8 cellular contexts compared by ENCODE assay signal in the genomic region with DNA sequence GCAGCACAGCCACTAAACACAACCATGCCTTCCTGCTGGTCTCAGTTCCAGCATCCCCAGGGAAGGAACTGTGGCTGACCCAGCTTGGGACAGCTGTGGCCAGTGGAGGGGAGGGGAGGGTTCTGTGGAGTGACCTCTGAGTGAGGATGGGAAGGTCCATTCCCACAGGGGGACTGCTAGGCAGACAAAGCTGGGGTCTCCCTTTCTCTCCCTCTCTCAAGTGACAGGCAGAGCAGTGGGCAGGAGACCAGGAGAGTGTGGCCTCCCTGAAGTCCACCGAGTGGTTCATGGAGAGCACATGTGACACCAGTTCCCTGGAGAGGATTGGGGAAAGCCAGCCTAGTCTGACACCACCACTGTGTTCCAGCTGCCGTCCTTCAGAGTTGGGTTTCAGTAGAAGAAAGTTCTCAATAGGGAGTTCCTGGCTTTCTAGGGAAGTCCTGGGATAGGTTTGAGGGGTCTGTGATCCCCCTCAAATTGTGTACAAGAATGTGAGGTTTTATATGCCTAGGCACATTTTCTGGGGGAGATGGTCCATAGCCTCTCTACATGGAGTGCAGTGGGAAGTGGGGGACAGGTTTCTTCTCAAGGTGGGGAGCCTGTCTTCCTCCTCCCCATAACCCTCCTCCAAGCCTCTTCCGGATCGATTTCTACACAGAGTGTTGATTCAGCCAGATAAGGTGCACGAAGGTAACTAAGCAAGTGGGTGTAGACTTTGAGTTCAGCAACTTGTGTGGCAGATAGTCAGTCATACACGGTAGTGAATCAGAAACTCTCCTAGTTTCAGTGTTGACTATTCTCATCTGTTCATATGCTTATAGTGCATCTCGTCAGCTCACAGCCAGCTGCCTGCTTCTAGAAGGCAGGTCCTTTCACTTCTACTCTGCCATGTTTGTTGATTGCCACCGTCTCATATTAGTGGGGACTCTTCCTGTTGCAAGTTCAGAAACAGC. TPM values are rescaled to one million over a fixed set of nuclear protein-coding genes. Genes with fewer than 3 reads are reported as not detected.
A peak's percentile ranks its signal among the peaks of the same experiment; 100 is the strongest.
DNase-seq lines count a peak whose midpoint lies in the region; ATAC-seq, FAIRE-seq and TF ChIP-seq lines count a peak whose summit lies in the region.

No MANE protein-coding gene starts in this region.

- H3K27ac Mint-ChIP-seq in progenitor cell of endocrine pancreas, result peak overlapping the region; percentile 90

- H3K4me1 Mint-ChIP-seq in progenitor cell of endocrine pancreas (ENCODE audit: low read depth), result peaks cover 51% of the 10 kb centered on the region

- H3K9me3 Mint-ChIP-seq in progenitor cell of endocrine pancreas (ENCODE audit: low read depth), result no peaks in the 10 kb centered on the region

- ATAC-seq in GM19025 (IDR thresholded peaks at IDR 0.05; ENCODE audit: low read depth, unreplicated experiment), result peak; percentile 92
- ATAC-seq in HG02623 (IDR thresholded peaks at IDR 0.05; ENCODE audit: unreplicated experiment), result peak; percentile 86

- peak overlapping the region; percentile 35 for H3K4me3 Mint-ChIP-seq in progenitor cell of endocrine pancreas (ENCODE audit: low read depth)

- H3K27ac ChIP-seq in VCaP, result peak overlapping the region; percentile 77

- FAIRE-seq in D721Med (lab: Jason Lieb, UNC), result no peak

- no peaks in the 10 kb centered on the region for H3K27me3 Mint-ChIP-seq in progenitor cell of endocrine pancreas

- H3K36me3 Mint-ChIP-seq in progenitor cell of endocrine pancreas (ENCODE audit: insufficient read depth), result peaks cover 16% of the 10 kb centered on the region

- no peak for TF ChIP-seq CTCF in VCaP (conservative IDR thresholded peaks at IDR 0.05)
- TF ChIP-seq CTCF in progenitor cell of endocrine pancreas (IDR thresholded peaks at IDR 0.05; ENCODE audit: unreplicated experiment), result no peak
- TF ChIP-seq CTCF in D721Med (IDR thresholded peaks at IDR 0.05; ENCODE audit: insufficient read depth, missing control alignments), result no peak

- DNase-seq in progenitor cell of endocrine pancreas (ENCODE audit: low spot score, unreplicated experiment) (no peak), iPS-NIHi11 (ENCODE audit: low spot score) (no peak), D721Med (ENCODE audit: insufficient read length, low spot score) (no peak), germinal center (ENCODE audit: low spot score) (no peak), SW480 (ENCODE audit: low spot score) (no peak)

RNA-seq across cellular contexts. Expression of a gene that starts 18.9 kb away (rescaled TPM):
- total RNA-seq in progenitor cell of endocrine pancreas, result 39.4 and 41.2 TPM in 2 replicates

RNA-seq across cellular contexts. Expression of a gene that starts 37.6 kb away (rescaled TPM):
- total RNA-seq in progenitor cell of endocrine pancreas, result 126 and 128 TPM in 2 replicates

RNA-seq across cellular contexts. Expression of a gene that starts 46.8 kb away (rescaled TPM):
- 0.75 TPM in 1 of 2 replicates, not detected in the other for total RNA-seq in progenitor cell of endocrine pancreas
